ENCODE assay signal across 20 cellular contexts in the genomic region with DNA sequence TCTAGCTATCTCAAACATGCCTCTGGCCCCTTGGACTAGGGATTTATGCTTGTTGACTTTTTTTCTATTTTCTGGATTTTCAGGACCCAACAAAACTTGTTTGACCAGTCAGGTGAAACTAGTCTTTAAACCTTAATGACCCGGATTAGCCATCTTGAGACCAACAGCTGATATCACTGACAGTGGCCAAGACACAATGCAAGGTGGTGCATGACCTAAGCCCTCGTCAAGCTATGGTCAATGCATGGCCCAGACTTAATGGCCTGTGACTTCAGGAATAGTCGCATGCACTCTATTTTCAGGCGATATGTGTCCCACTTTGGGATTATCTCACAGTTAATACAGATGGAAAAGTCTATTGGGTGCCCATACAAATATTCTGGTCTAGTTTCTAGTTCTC.
"Had no signal": no experiment of that assay in that cellular context is flagged by ENCODE, and none has a peak within 500 bp of the region (broad histone marks: within the 10 kb centered on the region; RNA-seq: fewer than 3 reads in every experiment).

No MANE protein-coding gene starts in this region.

- H3K4me3 ChIP-seq: colonic mucosa, left lung, ovary, psoas muscle, sigmoid colon, thoracic aorta, tibial nerve, upper lobe of right lung, vagina had no signal

- DNase-seq: colonic mucosa; effector CD8-positive, alpha-beta T cell; hypothalamus; immature natural killer cell; left lung; natural killer cell; occipital lobe; ovary; posterior cingulate gyrus; psoas muscle; right cardiac atrium; sigmoid colon; stimulated activated CD4-positive, alpha-beta T cell treated with anti-CD3 and anti-CD28 coated beads, Interleukin-4, amount 100 ng/mL, for 4 hours; upper lobe of right lung had no signal

- H3K4me3 Mint-ChIP-seq: dendritic cell treated with granulocyte-macrophage colony-stimulating factor and Interleukin-4, amounts not matched to agents 40 ng/mL and 50 ng/mL, for 4 days; immature natural killer cell; natural killer cell; stimulated activated memory B cell treated with anti-CD40 and anti-IgM and Interleukin-4, amounts not matched to agents 10 μg/mL and 1 μg/mL and 100 μg/mL, for 72 hours; stimulated activated naive CD8-positive, alpha-beta T cell treated with anti-CD3 and anti-CD28 coated beads, Interleukin-15, Interleukin-2, amounts not matched to agents 100 ng/mL and 50 ng/mL, for 24 hours had no signal

- ATAC-seq: left lung; psoas muscle; right cardiac atrium; stimulated activated memory B cell treated with anti-CD40 and anti-IgM and Interleukin-4, amounts not matched to agents 10 μg/mL and 1 μg/mL and 100 μg/mL, for 72 hours; upper lobe of right lung had no signal

- H3K27ac ChIP-seq: colonic mucosa, left lung, ovary, psoas muscle, sigmoid colon, thoracic aorta, tibial nerve, upper lobe of right lung, vagina had no signal

- H3K27me3 ChIP-seq: colonic mucosa, left lung, ovary, sigmoid colon, tibial nerve, upper lobe of right lung, vagina had no signal

- H3K9me3 Mint-ChIP-seq: dendritic cell treated with granulocyte-macrophage colony-stimulating factor and Interleukin-4, amounts not matched to agents 40 ng/mL and 50 ng/mL, for 4 days; immature natural killer cell; natural killer cell; stimulated activated memory B cell treated with anti-CD40 and anti-IgM and Interleukin-4, amounts not matched to agents 10 μg/mL and 1 μg/mL and 100 μg/mL, for 72 hours; stimulated activated naive CD8-positive, alpha-beta T cell treated with anti-CD3 and anti-CD28 coated beads, Interleukin-15, Interleukin-2, amounts not matched to agents 100 ng/mL and 50 ng/mL, for 24 hours had no signal

- H3K36me3 ChIP-seq: colonic mucosa, left lung, ovary, sigmoid colon, thoracic aorta, tibial nerve, upper lobe of right lung, vagina had no signal

- H3K9me3 ChIP-seq: colonic mucosa, left lung, ovary, psoas muscle, sigmoid colon, thoracic aorta, tibial nerve, upper lobe of right lung, vagina had no signal

- H3K4me1 ChIP-seq: colonic mucosa, left lung, psoas muscle, sigmoid colon, tibial nerve, upper lobe of right lung, vagina had no signal

- H3K27me3 Mint-ChIP-seq: dendritic cell treated with granulocyte-macrophage colony-stimulating factor and Interleukin-4, amounts not matched to agents 40 ng/mL and 50 ng/mL, for 4 days; stimulated activated memory B cell treated with anti-CD40 and anti-IgM and Interleukin-4, amounts not matched to agents 10 μg/mL and 1 μg/mL and 100 μg/mL, for 72 hours had no signal

- H3K36me3 Mint-ChIP-seq: immature natural killer cell; natural killer cell; stimulated activated memory B cell treated with anti-CD40 and anti-IgM and Interleukin-4, amounts not matched to agents 10 μg/mL and 1 μg/mL and 100 μg/mL, for 72 hours had no signal

- H3K27ac Mint-ChIP-seq: dendritic cell treated with granulocyte-macrophage colony-stimulating factor and Interleukin-4, amounts not matched to agents 40 ng/mL and 50 ng/mL, for 4 days; immature natural killer cell; natural killer cell; stimulated activated memory B cell treated with anti-CD40 and anti-IgM and Interleukin-4, amounts not matched to agents 10 μg/mL and 1 μg/mL and 100 μg/mL, for 72 hours; stimulated activated naive CD8-positive, alpha-beta T cell treated with anti-CD3 and anti-CD28 coated beads, Interleukin-15, Interleukin-2, amounts not matched to agents 100 ng/mL and 50 ng/mL, for 24 hours had no signal
